ENCODE assay signal across 9 cellular contexts in genomic region chr1:205907794-205908193, GRCh38. TPM values are rescaled to one million over a fixed set of nuclear protein-coding genes. Genes with fewer than 3 reads are reported as not detected.
DNase-seq lines count a peak whose midpoint lies in the region; ATAC-seq and TF ChIP-seq lines count a peak whose summit lies in the region.
"Had no signal": no experiment of that assay in that cellular context is flagged by ENCODE, and none has a peak within 500 bp of the region (broad histone marks: within the 10 kb centered on the region; RNA-seq: fewer than 3 reads in every experiment).

No MANE protein-coding gene starts in this region.

- no peaks in the 10 kb centered on the region for H3K9me2 ChIP-seq in Loucy (replicated peaks; ENCODE audit: low read depth, low read length)

- H3K4me2 ChIP-seq in Loucy (ENCODE audit: low read depth, low read length, poor library complexity, severe bottlenecking): no peak overlapping the region

- H3K36me3 Mint-ChIP-seq in Caco-2 (ENCODE audit: insufficient read depth, unreplicated experiment) (no peaks in the 10 kb centered on the region), chondrocyte (ENCODE audit: low read depth) (peaks cover 7% of the 10 kb centered on the region)
- H3K36me3 Mint-ChIP-seq: activated naive CD4-positive, alpha-beta T cell treated with anti-CD3 and anti-CD28 coated beads, Interleukin-2, amount 50 U/mL, for 72 hours had no signal

- no peak overlapping the region for H2AFZ ChIP-seq in Loucy (ENCODE audit: low read length)

- H3K27ac Mint-ChIP-seq in Caco-2 (ENCODE audit: unreplicated experiment) (no peak overlapping the region), chondrocyte (ENCODE audit: unreplicated experiment) (peak overlapping the region; percentile 36)
- H3K27ac Mint-ChIP-seq: activated naive CD4-positive, alpha-beta T cell treated with anti-CD3 and anti-CD28 coated beads, Interleukin-2, amount 50 U/mL, for 72 hours had no signal

- H3K4me1 ChIP-seq in Caco-2 (peaks cover 6% of the 10 kb centered on the region), Loucy (ENCODE audit: insufficient read depth, low read length, poor library complexity, severe bottlenecking) (no peaks in the 10 kb centered on the region), sigmoid colon (no peaks in the 10 kb centered on the region)

- H3K27me3 Mint-ChIP-seq in Caco-2 (ENCODE audit: insufficient read depth, unreplicated experiment): no peaks in the 10 kb centered on the region
- H3K27me3 Mint-ChIP-seq in chondrocyte (ENCODE audit: low read depth): no peaks in the 10 kb centered on the region

- H3K9me3 Mint-ChIP-seq in Caco-2 (ENCODE audit: unreplicated experiment) (no peaks in the 10 kb centered on the region), chondrocyte (ENCODE audit: low read depth) (peaks cover 17% of the 10 kb centered on the region)

- peak in 1 of 2 experiments; percentile 25 for DNase-seq in Caco-2
- no peak for DNase-seq in chondrocyte (ENCODE audit: low spot score)
- peak; percentile 66 to 67 for DNase-seq in lung microvascular endothelial cell (ENCODE audit: low read depth in 2 of 2)
- DNase-seq in GM19240 (ENCODE audit: insufficient read length, low spot score): no peak
- no peak for DNase-seq in stimulated activated CD4-positive, alpha-beta T cell treated with anti-CD3 and anti-CD28 coated beads, Interleukin-4, amount 100 ng/mL, for 4 hours
- no peak for DNase-seq in sigmoid colon

- H3K9ac ChIP-seq in Loucy (ENCODE audit: low read depth, low read length, poor library complexity, severe bottlenecking): no peak overlapping the region

- H3K27me3 ChIP-seq in Caco-2 (replicated peaks; ENCODE audit: control insufficient read depth, insufficient read depth, low read length) (no peaks in the 10 kb centered on the region), Loucy (ENCODE audit: insufficient read depth, low read length, poor library complexity, severe bottlenecking) (no peaks in the 10 kb centered on the region), sigmoid colon (no peaks in the 10 kb centered on the region)

- no peaks in the 10 kb centered on the region for H3K36me3 ChIP-seq in Caco-2 (ENCODE audit: control insufficient read depth, insufficient read depth, low read length)
- H3K36me3 ChIP-seq in Loucy (ENCODE audit: insufficient read depth, low read length): no peaks in the 10 kb centered on the region
- no peaks in the 10 kb centered on the region for H3K36me3 ChIP-seq in sigmoid colon

- no peak overlapping the region for H3K4me3 Mint-ChIP-seq in Caco-2 (ENCODE audit: unreplicated experiment)
- H3K4me3 Mint-ChIP-seq in chondrocyte (ENCODE audit: unreplicated experiment): no peak overlapping the region

- no peak overlapping the region for H3K27ac ChIP-seq in sigmoid colon

- WGBS in sigmoid colon, 2 donors: 26 to 47% methylated on average over 2 of the region's 2 CpGs

- no peak for TF ChIP-seq EP300 in sigmoid colon (IDR thresholded peaks at IDR 0.05)

- H3K4me3 ChIP-seq in Caco-2 (ENCODE audit: low read depth, low read length) (no peak overlapping the region), Loucy (ENCODE audit: low read length, poor library complexity, severe bottlenecking) (no peak overlapping the region), sigmoid colon (no peak overlapping the region)

- BruUV-seq in Caco-2 (replicated peaks; lab: Mats Ljungman, UMichigan): no TSS peak

- no peaks in the 10 kb centered on the region for H3F3A ChIP-seq in Loucy (ENCODE audit: low read depth)

- H4K20me1 ChIP-seq in Loucy (ENCODE audit: insufficient read depth, low read length, poor library complexity, severe bottlenecking): no peaks in the 10 kb centered on the region

- H3K4me1 Mint-ChIP-seq in Caco-2 (ENCODE audit: low read depth, unreplicated experiment) (peaks cover 6% of the 10 kb centered on the region), chondrocyte (ENCODE audit: low read depth) (peaks cover 10% of the 10 kb centered on the region)

- no peaks in the 10 kb centered on the region for H3K9me3 ChIP-seq in Caco-2
- no peaks in the 10 kb centered on the region for H3K9me3 ChIP-seq in Loucy (ENCODE audit: insufficient read depth, low read depth, low read length)
- H3K9me3 ChIP-seq in sigmoid colon: peaks cover 0 to 2% (median 0%) of the 10 kb centered on the region in 4 donors

- TF ChIP-seq CTCF in Caco-2 (IDR thresholded peaks at IDR 0.05; ENCODE audit: insufficient read depth in 1 of 2, low read depth in 1 of 2, low read length in 1 of 2, severe bottlenecking in 1 of 2, unreplicated experiment in 1 of 2) (peak; percentile 59 to 77), Loucy (conservative IDR thresholded peaks at IDR 0.05; ENCODE audit: low read length) (peak; percentile 65), chondrocyte (IDR thresholded peaks at IDR 0.05) (peak; percentile 74), sigmoid colon (IDR thresholded peaks at IDR 0.05) (peak in 2 of 4 experiments; percentile 22 to 23)

- H3K79me2 ChIP-seq in Loucy (ENCODE audit: insufficient read depth, low read length): no peaks in the 10 kb centered on the region

- POLR2A ChIA-PET in Caco-2 (lab: Charles Lee): no interaction called here

- ATAC-seq in HG02840 (IDR thresholded peaks at IDR 0.05; ENCODE audit: low FRiP score, unreplicated experiment): no peak
- ATAC-seq: activated naive CD4-positive, alpha-beta T cell treated with anti-CD3 and anti-CD28 coated beads, Interleukin-2, amount 50 U/mL, for 72 hours had no signal

- no peak for TF ChIP-seq POLR2A in sigmoid colon (IDR thresholded peaks at IDR 0.05)

- intact Hi-C loops in Caco-2 (cut with micrococcal nuclease; ENCODE audit: unreplicated experiment) (loop anchor here (1.0 to 5.0 kb wide), 2 partner anchors 95 to 116 kb away; partner anchors contain the start of gene SLC41A1), sigmoid colon (cut with DNase I) (no loop called here)

- CTCF ChIA-PET in Caco-2 (lab: Charles Lee): interaction anchor here (0.6 to 1.2 kb wide), 5 partner anchors 11 to 249 kb away, joined by 3 to 9 read pairs (median 4); no protein-coding TSS in a partner anchor

RNA-seq across cellular contexts. Expression of gene SLC26A9, which starts 35.5 kb away (rescaled TPM):
- total RNA-seq in Caco-2 (2022) (0.30 TPM in 1 of 2 replicates, not detected in the other), chondrocyte (not detected in 3 replicates), lung microvascular endothelial cell (not detected in 2 replicates), sigmoid colon (not detected)
- under 1 TPM in 1 of 3 donors, not detected in 2; 0.60 TPM for polyA plus RNA-seq in sigmoid colon
- total RNA-seq: activated naive CD4-positive, alpha-beta T cell treated with anti-CD3 and anti-CD28 coated beads, Interleukin-2, amount 50 U/mL, for 72 hours had no signal

RNA-seq across cellular contexts. Expression of gene PM20D1, which starts 57.9 kb away (rescaled TPM):
- 0.21 TPM in 1 of 2 replicates, not detected in the other for total RNA-seq in Caco-2 (2022)
- total RNA-seq in chondrocyte: not detected in 3 replicates
- total RNA-seq in lung microvascular endothelial cell: under 0.01 TPM in 1 of 2 replicates, not detected in the other
- under 1 TPM in 1 of 4 donors, not detected in 3; 0.36 TPM for total RNA-seq in sigmoid colon
- under 1 TPM in 1 of 3 donors, not detected in 2; 0.19 TPM for polyA plus RNA-seq in sigmoid colon

Comparison
In these comparisons a context has a peak if more than half of its experiments do, and no peak if none do; other contexts are left out.
1. DNase-seq: peak in lung microvascular endothelial cell (2 of 2); none in chondrocyte (single experiment), GM19240 (single experiment), stimulated activated CD4-positive, alpha-beta T cell treated with anti-CD3 and anti-CD28 coated beads, Interleukin-4, amount 100 ng/mL, for 4 hours (0 of 2) and sigmoid colon (single experiment).